Comparison of ENCODE assay signal across 11 cellular contexts in the genomic region with DNA sequence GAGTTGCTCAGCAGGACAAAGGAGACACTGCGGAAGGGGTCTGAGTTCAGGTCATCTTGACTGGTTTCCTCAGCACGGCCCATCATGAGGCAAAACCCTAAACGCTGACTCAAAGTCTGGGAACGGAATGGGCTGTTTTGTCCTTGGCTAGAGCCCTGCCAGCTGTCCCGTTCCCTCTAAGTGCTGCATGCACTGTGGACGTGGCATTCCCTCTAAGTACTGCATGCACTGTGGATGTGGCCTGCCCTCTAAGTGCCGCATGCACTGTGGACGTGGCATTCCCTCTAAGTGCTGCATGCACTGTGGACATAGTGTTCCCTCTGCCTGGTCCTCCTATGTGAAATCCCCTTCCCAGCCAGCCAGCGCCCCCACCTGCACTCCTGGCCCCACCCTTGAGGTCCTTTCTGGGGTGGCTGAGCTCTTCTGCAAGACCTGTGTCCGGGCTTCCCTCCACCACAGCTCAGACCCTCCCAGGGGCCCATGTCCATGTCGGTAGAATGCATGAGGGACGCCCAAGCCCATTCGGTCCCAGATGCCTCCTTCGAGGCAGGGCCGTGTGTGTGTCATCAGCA. TPM values are rescaled to one million over a fixed set of nuclear protein-coding genes. Genes with fewer than 3 reads are reported as not detected.
DNase-seq lines count a peak whose midpoint lies in the region; ATAC-seq and TF ChIP-seq lines count a peak whose summit lies in the region.
"Had no signal": no experiment of that assay in that cellular context is flagged by ENCODE, and none has a peak within 500 bp of the region (broad histone marks: within the 10 kb centered on the region; RNA-seq: fewer than 3 reads in every experiment).

No MANE protein-coding gene starts in this region.

- peaks cover 0 to 78% (median 41%) of the 10 kb centered on the region in 12 donors for H3K4me1 ChIP-seq in heart left ventricle

- intact Hi-C loops in heart left ventricle (cut with DNase I): loop anchor here in 1 of 10 donors (5.0 kb wide), 1 partner anchor 88 kb away; no protein-coding TSS in a partner anchor

- H3K9me3 ChIP-seq in SK-N-MC (ENCODE audit: low read depth, low read length) (no peaks in the 10 kb centered on the region), heart left ventricle (no peaks in the 10 kb centered on the region)
- H3K9me3 ChIP-seq: BE2C, prostate gland had no signal

- H3K36me3 Mint-ChIP-seq in neural crest cell (ENCODE audit: low read depth): no peaks in the 10 kb centered on the region

- peaks cover 47% of the 10 kb centered on the region for H3K4me1 Mint-ChIP-seq in neural crest cell

- TF ChIP-seq CTCF in heart left ventricle (IDR thresholded peaks at IDR 0.05): no peak
- TF ChIP-seq CTCF in neural crest cell (conservative IDR thresholded peaks at IDR 0.05): no peak

- TF ChIP-seq POLR2A in heart left ventricle (IDR thresholded peaks at IDR 0.05) (no peak), GM18505 (IDR thresholded peaks at IDR 0.05; ENCODE audit: borderline replicate concordance, extremely low read depth, insufficient read depth, insufficient read length) (no peak)

- H3K27ac ChIP-seq in SK-N-MC (no peak overlapping the region), heart left ventricle (peak overlapping the region in 5 of 12 donors; percentile 13 to 77 (median 42))
- H3K27ac ChIP-seq: KMS-11, prostate gland had no signal

- no peaks in the 10 kb centered on the region for H3K27me3 ChIP-seq in heart left ventricle
- H3K27me3 ChIP-seq: BE2C had no signal

- H3K4me3 ChIP-seq in SK-N-MC: peak overlapping the region; percentile 62; the same call in 1 of the 2 replicates
- peak overlapping the region in 2 of 12 donors; percentile 3 to 12 for H3K4me3 ChIP-seq in heart left ventricle
- H3K4me3 ChIP-seq: prostate gland had no signal

- H3K36me3 ChIP-seq in SK-N-MC (ENCODE audit: insufficient read depth, low read length) (no peaks in the 10 kb centered on the region), heart left ventricle (no peaks in the 10 kb centered on the region)
- H3K36me3 ChIP-seq: BE2C, prostate gland had no signal

- no peak overlapping the region for H3K27ac Mint-ChIP-seq in neural crest cell (ENCODE audit: unreplicated experiment)

- H3K4me3 Mint-ChIP-seq in neural crest cell: peak overlapping the region; percentile 17

- H3K27me3 Mint-ChIP-seq in neural crest cell (ENCODE audit: low read depth): no peaks in the 10 kb centered on the region

- no peaks in the 10 kb centered on the region for H3K9me3 Mint-ChIP-seq in neural crest cell

- H3K9ac ChIP-seq in SK-N-MC (ENCODE audit: insufficient read length): no peak overlapping the region
- H3K9ac ChIP-seq: KMS-11 had no signal

- ATAC-seq in heart left ventricle: peak; percentile 30 to 62 (median 44)
- ATAC-seq in GM18511 (IDR thresholded peaks at IDR 0.05; ENCODE audit: unreplicated experiment): no peak
- no peak for ATAC-seq in GM18505 (IDR thresholded peaks at IDR 0.05; ENCODE audit: unreplicated experiment)
- no peak for ATAC-seq in GM21515 (IDR thresholded peaks at IDR 0.05; ENCODE audit: unreplicated experiment)

- WGBS in heart left ventricle, 4 donors: 57 to 77% (median 60%) methylated on average over 12 to 15 of the region's 15 CpGs

- DNase-seq in AG20443 (ENCODE audit: low spot score) (peak; percentile 51), SK-N-MC (ENCODE audit: low read depth, low spot score) (no peak), heart left ventricle (peak in 1 of 5 donors; percentile 65), neural crest cell (ENCODE audit: low read depth, low spot score) (no peak), 8988T (no peak)

RNA-seq across cellular contexts. Expression of a gene that starts 36.7 kb away (rescaled TPM):
- total RNA-seq in heart left ventricle: 10 to 100 TPM; 43.7 to 60.4 (median 49.5) TPM
- polyA plus RNA-seq in heart left ventricle: 10 to 100 TPM; 46.2 to 63.8 TPM
- total RNA-seq in neural crest cell: 50.7 and 54.2 TPM in 2 replicates

Comparison
In these comparisons a context has a peak if more than half of its experiments do, and no peak if none do; other contexts are left out.
1. ATAC-seq: peak in heart left ventricle (4 of 4); none in GM18511 (single experiment), GM18505 (single experiment) and GM21515 (single experiment).